17 cellular contexts compared by ENCODE assay signal in the genomic region with DNA sequence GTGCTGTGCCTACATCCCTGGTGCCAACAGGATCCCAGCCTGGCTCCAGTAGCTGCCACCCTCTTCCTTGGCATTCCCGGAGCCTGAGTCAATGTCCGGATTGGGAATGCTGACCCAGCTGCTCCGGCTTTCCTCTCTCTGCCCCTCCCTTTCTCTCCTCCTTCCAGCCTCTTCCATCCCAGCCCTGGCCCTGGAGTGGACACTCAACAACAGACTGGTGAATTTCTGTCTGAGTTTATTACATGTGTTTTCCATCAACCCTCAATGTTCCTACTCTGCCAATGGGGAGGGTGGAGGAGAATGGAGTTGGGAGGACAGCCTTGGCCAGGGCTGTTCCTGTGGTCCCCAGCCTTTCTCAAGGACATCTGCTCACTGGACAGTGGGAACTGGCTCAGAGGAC. TPM values are rescaled to one million over a fixed set of nuclear protein-coding genes. Genes with fewer than 3 reads are reported as not detected.
DNase-seq lines count a peak whose midpoint lies in the region; ATAC-seq and TF ChIP-seq lines count a peak whose summit lies in the region.
"Had no signal": no experiment of that assay in that cellular context is flagged by ENCODE, and none has a peak within 500 bp of the region (broad histone marks: within the 10 kb centered on the region; RNA-seq: fewer than 3 reads in every experiment).

No MANE protein-coding gene starts in this region.

- H3K4me1 Mint-ChIP-seq in HFFc6 (ENCODE audit: low read depth) = peaks cover 19% of the 10 kb centered on the region
- no peaks in the 10 kb centered on the region for H3K4me1 Mint-ChIP-seq in natural killer cell
- H3K4me1 Mint-ChIP-seq: activated naive CD4-positive, alpha-beta T cell treated with anti-CD3 and anti-CD28 coated beads, Interleukin-2, amount 50 U/mL, for 24 hours; central memory CD8-positive, alpha-beta T cell; naive thymus-derived CD8-positive, alpha-beta T cell had no signal

- ATAC-seq in left lung = peak; percentile 46
- ATAC-seq in GM21423 (IDR thresholded peaks at IDR 0.05; ENCODE audit: unreplicated experiment) = no peak
- no peak for ATAC-seq in natural killer cell
- ATAC-seq in HG03045 (IDR thresholded peaks at IDR 0.05; ENCODE audit: unreplicated experiment) = no peak
- ATAC-seq: naive thymus-derived CD8-positive, alpha-beta T cell had no signal

- intact Hi-C loops in left lung (cut with DNase I) = no loop called here
- intact Hi-C loops in natural killer cell (cut with micrococcal nuclease) = no loop called here

- TF ChIP-seq CTCF in HFFc6 (IDR thresholded peaks at IDR 0.05) = no peak
- TF ChIP-seq CTCF in coronary artery (IDR thresholded peaks at IDR 0.05) = no peak
- no peak for TF ChIP-seq CTCF in left lung (IDR thresholded peaks at IDR 0.05)
- TF ChIP-seq CTCF in tibial nerve (IDR thresholded peaks at IDR 0.05) = no peak
- TF ChIP-seq CTCF in natural killer cell (IDR thresholded peaks at IDR 0.05) = no peak

- H3K9me3 ChIP-seq in left lung (peaks cover 0 to 8% of the 10 kb centered on the region in 2 donors), tibial nerve (peaks cover 0 to 5% (median 2%) of the 10 kb centered on the region in 4 donors)
- H3K9me3 ChIP-seq: Caco-2 had no signal

- H3K36me3 ChIP-seq in left lung = no peaks in the 10 kb centered on the region
- no peaks in the 10 kb centered on the region for H3K36me3 ChIP-seq in tibial nerve

- peak overlapping the region; percentile 33 to 82 for H3K27ac ChIP-seq in coronary artery
- no peak overlapping the region for H3K27ac ChIP-seq in left lung
- H3K27ac ChIP-seq in tibial nerve = peak overlapping the region in 1 of 4 donors; percentile 40

- H3K4me1 ChIP-seq in left lung (no peaks in the 10 kb centered on the region), tibial nerve (peaks cover 0 to 26% (median 6%) of the 10 kb centered on the region in 4 donors)
- H3K4me1 ChIP-seq: Caco-2 had no signal

- H3K9me3 Mint-ChIP-seq in HFFc6 (peaks cover 6% of the 10 kb centered on the region), natural killer cell (no peaks in the 10 kb centered on the region)

- H3K4me3 Mint-ChIP-seq in HFFc6 = no peak overlapping the region
- no peak overlapping the region for H3K4me3 Mint-ChIP-seq in natural killer cell
- H3K4me3 Mint-ChIP-seq: activated naive CD4-positive, alpha-beta T cell treated with anti-CD3 and anti-CD28 coated beads, Interleukin-2, amount 50 U/mL, for 24 hours; central memory CD8-positive, alpha-beta T cell; naive thymus-derived CD8-positive, alpha-beta T cell had no signal

- H3K27me3 Mint-ChIP-seq in HFFc6 (ENCODE audit: insufficient read depth) (peaks cover 40% of the 10 kb centered on the region), natural killer cell (ENCODE audit: low read depth in 2 of 2) (peaks cover 30 to 43% of the 10 kb centered on the region in 2 donors)

- H3K27me3 ChIP-seq in left lung = peaks cover 0 to 67% of the 10 kb centered on the region in 2 donors
- H3K27me3 ChIP-seq in tibial nerve = no peaks in the 10 kb centered on the region

- H3K4me3 ChIP-seq in coronary artery (no peak overlapping the region), left lung (no peak overlapping the region), tibial nerve (no peak overlapping the region)
- H3K4me3 ChIP-seq: skin epidermis had no signal

- H3K27ac Mint-ChIP-seq in HFFc6 = no peak overlapping the region
- no peak overlapping the region for H3K27ac Mint-ChIP-seq in natural killer cell
- H3K27ac Mint-ChIP-seq: activated naive CD4-positive, alpha-beta T cell treated with anti-CD3 and anti-CD28 coated beads, Interleukin-2, amount 50 U/mL, for 24 hours; naive thymus-derived CD8-positive, alpha-beta T cell had no signal

- H3K36me3 Mint-ChIP-seq in HFFc6 (ENCODE audit: low read depth) (no peaks in the 10 kb centered on the region), natural killer cell (peaks cover 1% of the 10 kb centered on the region)
- H3K36me3 Mint-ChIP-seq: activated naive CD4-positive, alpha-beta T cell treated with anti-CD3 and anti-CD28 coated beads, Interleukin-2, amount 50 U/mL, for 24 hours had no signal

- 59 to 67% methylated on average over 3 of the region's 3 CpGs for WGBS in tibial nerve, 2 donors

- no peak for TF ChIP-seq POLR2A in tibial nerve (IDR thresholded peaks at IDR 0.05)

- TF ChIP-seq EP300 in tibial nerve (IDR thresholded peaks at IDR 0.05) = no peak

- DNase-seq in HFFc6 (peak; percentile 13), coronary artery (ENCODE audit: low spot score) (no peak), left lung (no peak), tibial nerve (ENCODE audit: low spot score in 2 of 2) (peak; percentile 23 to 42), natural killer cell (no peak), NCI-H2196 treated with DMSO at 0.1 percent for 48 hours (lab: John Stamatoyannopoulos, UW; ENCODE audit: unreplicated experiment) (no peak)
- DNase-seq: Caco-2; kidney; naive thymus-derived CD8-positive, alpha-beta T cell; NCI-H1417 treated with DMSO at 0.1 percent for 48 hours had no signal

RNA-seq across cellular contexts. Expression of a gene that starts 0.9 kb away (rescaled TPM):
- total RNA-seq in HFFc6 (2021; fragmentation: NEBNext Ultra II Directional; extraction: Animal tissue kit (Norgen Biotek cat#: 25700)) = not detected
- total RNA-seq in left lung = not detected
- total RNA-seq in tibial nerve = not detected
- not detected for total RNA-seq in natural killer cell
- total RNA-seq: Caco-2; kidney; naive thymus-derived CD8-positive, alpha-beta T cell; temporal lobe had no signal

RNA-seq across cellular contexts. Expression of a gene that starts 27.1 kb away (rescaled TPM):
- not detected for total RNA-seq in HFFc6 (2021; fragmentation: NEBNext Ultra II Directional; extraction: Animal tissue kit (Norgen Biotek cat#: 25700))
- total RNA-seq in left lung (not detected), tibial nerve (10 to 100 TPM; 26.1 to 81.5 (median 48.2) TPM), natural killer cell (not detected)
- total RNA-seq: fibroblast of lung; naive thymus-derived CD8-positive, alpha-beta T cell; temporal lobe had no signal

RNA-seq across cellular contexts. Expression of a gene that starts 48.1 kb away (rescaled TPM):
- not detected for total RNA-seq in HFFc6 (2021; fragmentation: NEBNext Ultra II Directional; extraction: Animal tissue kit (Norgen Biotek cat#: 25700))
- total RNA-seq in left lung (1 to 10 TPM in 1 of 2 donors, under 1 TPM in 1; 0.47 to 1.1 TPM), tibial nerve (1 to 10 TPM in 1 of 4 donors, under 1 TPM in 2, not detected in 1; 0.21 to 1.3 (median 0.39) TPM), natural killer cell (1 to 10 TPM in 2 of 3 donors, under 1 TPM in 1; 0.92 to 2.9 (median 2.9) TPM)
- total RNA-seq: fibroblast of lung, temporal lobe had no signal

RNA-seq across cellular contexts. Expression of a gene that starts 50.6 kb away (rescaled TPM):
- under 1 TPM in 4 of 6 experiments, not detected in 2; 0.18 to 0.26 (median 0.21) TPM for total RNA-seq in HFFc6 (2021; fragmentation: NEBNext Ultra II Directional; extraction: Animal tissue kit (Norgen Biotek cat#: 25700))
- total RNA-seq in left lung = 10 to 100 TPM; 77.9 to 95.9 TPM
- 10 to 100 TPM; 57.6 to 92.4 (median 78.9) TPM for total RNA-seq in tibial nerve
- total RNA-seq in natural killer cell = 1 to 10 TPM in 1 of 3 donors, under 1 TPM in 1, not detected in 1; 0.61 to 1.6 TPM

Comparison
In these comparisons a context has a peak if more than half of its experiments do, and no peak if none do; other contexts are left out.
1. DNase-seq: peak in HFFc6 (single experiment) and tibial nerve (2 of 2); none in coronary artery (single experiment), left lung (0 of 2), natural killer cell (single experiment) and NCI-H2196 treated with DMSO at 0.1 percent for 48 hours (single experiment).
2. H3K27ac ChIP-seq: peak in coronary artery (2 of 2); none in left lung (0 of 2).
3. RNA of a gene that starts 27.1 kb away (total RNA-seq): 26.1 to 81.5 TPM in tibial nerve; not detected in left lung, not detected in HFFc6 and not detected in natural killer cell; every median in the first group is over 10 times any median in the second.